In genomic region chr13:107031691-107032090, GRCh38 we compare ENCODE assay signal across 35 cellular contexts.
"Had no signal": no experiment of that assay in that cellular context is flagged by ENCODE, and none has a peak within 500 bp of the region (broad histone marks: within the 10 kb centered on the region; RNA-seq: fewer than 3 reads in every experiment).

No MANE protein-coding gene starts in this region.

- DNase-seq: activated CD4-positive, alpha-beta memory T cell treated with anti-CD3 and anti-CD28 coated beads for 36 hours; activated CD4-positive, alpha-beta T cell treated with anti-CD3 and anti-CD28 coated beads for 36 hours; activated CD4-positive, alpha-beta T cell treated with anti-CD3 and anti-CD28 coated beads, Interleukin-2, amount 10 ng/mL, durations not matched to agents 24 days and 14 days; activated CD4-positive, CD25-positive, alpha-beta regulatory T cell; activated CD4-positive, CD25-positive, alpha-beta regulatory T cell treated with anti-CD3 and anti-CD28 coated beads, Interleukin-2, amount 50 U/mL, for 72 hours; activated CD8-positive, alpha-beta memory T cell treated with anti-CD3 and anti-CD28 coated beads, Interleukin-2, amount 10 ng/mL, durations not matched to agents 7 days and 5 days; activated CD8-positive, alpha-beta memory T cell treated with anti-CD3 and anti-CD28 coated beads, Interleukin-2, amount 50 U/mL, for 4 hours; activated CD8-positive, alpha-beta T cell treated with anti-CD3 and anti-CD28 coated beads, Interleukin-2, amount 10 ng/mL, durations not matched to agents 7 days and 5 days; activated effector memory CD4-positive, alpha-beta T cell treated with anti-CD3 and anti-CD28 coated beads, Interleukin-2, amount 50 U/mL, for 16 hours; activated naive CD4-positive, alpha-beta T cell treated with anti-CD3 and anti-CD28 coated beads for 36 hours; activated naive CD8-positive, alpha-beta T cell treated with anti-CD3 and anti-CD28 coated beads for 36 hours; activated naive CD8-positive, alpha-beta T cell treated with anti-CD3 and anti-CD28 coated beads, Interleukin-2, amount 50 U/mL, for 24 hours; activated T-cell treated with anti-CD3 and anti-CD28 coated beads, Interleukin-2, amount 50 U/mL, for 1 hour; activated T-cell treated with anti-CD3 and anti-CD28 coated beads, Interleukin-2, amount 50 U/mL, for 48 hours; adrenal gland; amygdala; aorta; effector CD4-positive, alpha-beta T cell; effector memory CD8-positive, alpha-beta T cell; erythroblast; foreskin keratinocyte; gastrocnemius medialis; glutamatergic neuron; heart left ventricle; T-helper 2 cell had no signal

- H3K9me3 ChIP-seq: adrenal gland, breast epithelium, esophagus muscularis mucosa, gastrocnemius medialis, heart left ventricle had no signal

- H3K9me3 Mint-ChIP-seq: activated CD4-positive, alpha-beta memory T cell treated with anti-CD3 and anti-CD28 coated beads for 36 hours; activated CD4-positive, alpha-beta T cell treated with anti-CD3 and anti-CD28 coated beads, Interleukin-2, amount 10 ng/mL, durations not matched to agents 24 days and 14 days; activated naive CD4-positive, alpha-beta T cell treated with anti-CD3 and anti-CD28 coated beads for 36 hours; activated naive CD8-positive, alpha-beta T cell treated with anti-CD3 and anti-CD28 coated beads for 36 hours had no signal

- H3K4me3 Mint-ChIP-seq: activated CD4-positive, alpha-beta memory T cell treated with anti-CD3 and anti-CD28 coated beads for 36 hours; activated CD4-positive, alpha-beta T cell treated with anti-CD3 and anti-CD28 coated beads for 36 hours; activated CD4-positive, alpha-beta T cell treated with anti-CD3 and anti-CD28 coated beads, Interleukin-2, amount 10 ng/mL, durations not matched to agents 24 days and 14 days; activated CD8-positive, alpha-beta memory T cell treated with anti-CD3 and anti-CD28 coated beads, Interleukin-2, amount 10 ng/mL, durations not matched to agents 7 days and 5 days; activated CD8-positive, alpha-beta T cell treated with anti-CD3 and anti-CD28 coated beads, Interleukin-2, amount 10 ng/mL, durations not matched to agents 7 days and 5 days; activated naive CD4-positive, alpha-beta T cell treated with anti-CD3 and anti-CD28 coated beads for 36 hours; activated naive CD4-positive, alpha-beta T cell treated with anti-CD3 and anti-CD28 coated beads, Interleukin-2, amount 50 U/mL, for 24 hours; activated naive CD8-positive, alpha-beta T cell treated with anti-CD3 and anti-CD28 coated beads for 36 hours; activated naive CD8-positive, alpha-beta T cell treated with anti-CD3 and anti-CD28 coated beads, Interleukin-2, amount 50 U/mL, for 24 hours; activated T-helper 1 cell treated with anti-CD3 and anti-CD28 coated beads, Interleukin-12 subunit alpha, Interleukin-12 subunit beta, Interleukin-2, Interleukin-4 antibody, amounts not matched to agents 30 ng/mL and 10 ng/mL and 1 ng/mL, durations not matched to agents 14 hours and 24 hours and 36 hours; brain; central memory CD8-positive, alpha-beta T cell; dendritic cell treated with granulocyte-macrophage colony-stimulating factor and Interleukin-4, amounts not matched to agents 40 ng/mL and 50 ng/mL, for 4 days; effector memory CD8-positive, alpha-beta T cell had no signal

- H3K27ac ChIP-seq: adrenal gland, breast epithelium, cardiac muscle cell, coronary artery, esophagus muscularis mucosa, foreskin keratinocyte, gastrocnemius medialis, heart left ventricle had no signal

- H3K4me3 ChIP-seq: adrenal gland, breast epithelium, cardiac muscle cell, coronary artery, esophagus muscularis mucosa, gastrocnemius medialis, heart left ventricle had no signal

- H3K4me1 ChIP-seq: adrenal gland, breast epithelium, esophagus muscularis mucosa, foreskin keratinocyte, gastrocnemius medialis, heart left ventricle had no signal

- H3K27me3 Mint-ChIP-seq: activated CD4-positive, alpha-beta memory T cell treated with anti-CD3 and anti-CD28 coated beads for 36 hours; activated CD4-positive, alpha-beta T cell treated with anti-CD3 and anti-CD28 coated beads for 36 hours; activated CD4-positive, alpha-beta T cell treated with anti-CD3 and anti-CD28 coated beads, Interleukin-2, amount 10 ng/mL, durations not matched to agents 24 days and 14 days; activated CD8-positive, alpha-beta memory T cell treated with anti-CD3 and anti-CD28 coated beads, Interleukin-2, amount 10 ng/mL, durations not matched to agents 7 days and 5 days; activated naive CD4-positive, alpha-beta T cell treated with anti-CD3 and anti-CD28 coated beads, Interleukin-2, amount 50 U/mL, for 24 hours; activated naive CD8-positive, alpha-beta T cell treated with anti-CD3 and anti-CD28 coated beads for 36 hours; activated naive CD8-positive, alpha-beta T cell treated with anti-CD3 and anti-CD28 coated beads, Interleukin-2, amount 50 U/mL, for 24 hours; brain; central memory CD8-positive, alpha-beta T cell; dendritic cell treated with granulocyte-macrophage colony-stimulating factor and Interleukin-4, amounts not matched to agents 40 ng/mL and 50 ng/mL, for 4 days; effector memory CD8-positive, alpha-beta T cell had no signal

- H3K36me3 ChIP-seq: adrenal gland, breast epithelium, cardiac muscle cell, esophagus muscularis mucosa, gastrocnemius medialis, heart left ventricle had no signal

- H3K36me3 Mint-ChIP-seq: activated CD4-positive, alpha-beta memory T cell treated with anti-CD3 and anti-CD28 coated beads for 36 hours; activated CD8-positive, alpha-beta memory T cell treated with anti-CD3 and anti-CD28 coated beads, Interleukin-2, amount 10 ng/mL, durations not matched to agents 7 days and 5 days; activated naive CD4-positive, alpha-beta T cell treated with anti-CD3 and anti-CD28 coated beads, Interleukin-2, amount 50 U/mL, for 24 hours; activated naive CD8-positive, alpha-beta T cell treated with anti-CD3 and anti-CD28 coated beads for 36 hours; brain had no signal

- H3K27ac Mint-ChIP-seq: activated CD4-positive, alpha-beta memory T cell treated with anti-CD3 and anti-CD28 coated beads for 36 hours; activated CD4-positive, alpha-beta T cell treated with anti-CD3 and anti-CD28 coated beads for 36 hours; activated CD4-positive, alpha-beta T cell treated with anti-CD3 and anti-CD28 coated beads, Interleukin-2, amount 10 ng/mL, durations not matched to agents 24 days and 14 days; activated CD8-positive, alpha-beta memory T cell treated with anti-CD3 and anti-CD28 coated beads, Interleukin-2, amount 10 ng/mL, durations not matched to agents 7 days and 5 days; activated CD8-positive, alpha-beta T cell treated with anti-CD3 and anti-CD28 coated beads, Interleukin-2, amount 10 ng/mL, durations not matched to agents 7 days and 5 days; activated naive CD4-positive, alpha-beta T cell treated with anti-CD3 and anti-CD28 coated beads for 36 hours; activated naive CD4-positive, alpha-beta T cell treated with anti-CD3 and anti-CD28 coated beads, Interleukin-2, amount 50 U/mL, for 24 hours; activated naive CD8-positive, alpha-beta T cell treated with anti-CD3 and anti-CD28 coated beads for 36 hours; activated naive CD8-positive, alpha-beta T cell treated with anti-CD3 and anti-CD28 coated beads, Interleukin-2, amount 50 U/mL, for 24 hours; activated T-helper 1 cell treated with anti-CD3 and anti-CD28 coated beads, Interleukin-12 subunit alpha, Interleukin-12 subunit beta, Interleukin-2, Interleukin-4 antibody, amounts not matched to agents 30 ng/mL and 10 ng/mL and 1 ng/mL, durations not matched to agents 14 hours and 24 hours and 36 hours; activated T-helper 2 cell treated with anti-CD3 and anti-CD28 coated beads, Interferon-gamma antibody, Interleukin-2, Interleukin-4, amounts not matched to agents 10 μg/mL and 5 μg/mL and 100 μg/mL, durations not matched to agents 14 hours and 24 hours and 36 hours; dendritic cell treated with granulocyte-macrophage colony-stimulating factor and Interleukin-4, amounts not matched to agents 40 ng/mL and 50 ng/mL, for 4 days; effector memory CD8-positive, alpha-beta T cell had no signal

- ATAC-seq: activated CD4-positive, alpha-beta T cell treated with anti-CD3 and anti-CD28 coated beads for 36 hours; activated CD8-positive, alpha-beta memory T cell treated with anti-CD3 and anti-CD28 coated beads, Interleukin-2, amount 10 ng/mL, durations not matched to agents 7 days and 5 days; activated CD8-positive, alpha-beta T cell treated with anti-CD3 and anti-CD28 coated beads, Interleukin-2, amount 10 ng/mL, durations not matched to agents 7 days and 5 days; activated naive CD8-positive, alpha-beta T cell treated with anti-CD3 and anti-CD28 coated beads, Interleukin-2, amount 50 U/mL, for 24 hours; effector memory CD8-positive, alpha-beta T cell; foreskin keratinocyte; gastrocnemius medialis; heart left ventricle had no signal

- H3K4me1 Mint-ChIP-seq: activated CD4-positive, alpha-beta T cell treated with anti-CD3 and anti-CD28 coated beads for 36 hours; activated CD4-positive, alpha-beta T cell treated with anti-CD3 and anti-CD28 coated beads, Interleukin-2, amount 10 ng/mL, durations not matched to agents 24 days and 14 days; activated CD8-positive, alpha-beta memory T cell treated with anti-CD3 and anti-CD28 coated beads, Interleukin-2, amount 10 ng/mL, durations not matched to agents 7 days and 5 days; activated naive CD4-positive, alpha-beta T cell treated with anti-CD3 and anti-CD28 coated beads, Interleukin-2, amount 50 U/mL, for 24 hours; activated naive CD8-positive, alpha-beta T cell treated with anti-CD3 and anti-CD28 coated beads for 36 hours; activated naive CD8-positive, alpha-beta T cell treated with anti-CD3 and anti-CD28 coated beads, Interleukin-2, amount 50 U/mL, for 24 hours; brain; central memory CD8-positive, alpha-beta T cell had no signal

- H3K27me3 ChIP-seq: adrenal gland, breast epithelium, cardiac muscle cell, esophagus muscularis mucosa, foreskin keratinocyte, gastrocnemius medialis, heart left ventricle had no signal
